ENCODE assay signal across 1 cellular context in the genomic region with DNA sequence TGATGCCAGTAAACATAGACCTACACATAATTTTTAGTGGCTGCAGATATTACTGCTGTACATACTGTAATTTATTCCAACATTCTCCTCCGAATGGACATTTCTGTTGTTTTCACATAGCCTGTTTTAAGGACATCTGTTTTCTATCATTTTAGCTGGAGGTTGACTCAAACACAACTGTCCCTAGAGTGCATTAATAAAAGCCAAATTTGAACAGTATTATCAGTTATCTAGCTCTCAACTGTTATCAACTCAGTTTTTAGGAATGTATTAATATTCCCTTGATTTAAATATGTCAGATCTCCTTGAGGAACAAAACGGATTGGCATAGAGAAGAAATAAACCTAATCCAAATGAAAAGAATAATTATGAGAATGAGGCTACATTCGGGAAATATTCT.
TF ChIP-seq lines count a peak whose summit lies in the region.

No MANE protein-coding gene starts in this region.

TF ChIP-seq in SK-N-SH, 30 proteins besides CTCF, POLR2A, EP300 and RAD21 (continued from another document):
- TF ChIP-seq TAF1 (IDR thresholded peaks at IDR 0.05; ENCODE audit: borderline replicate concordance, low read depth, low read length) (no peak), MXI1 (IDR thresholded peaks at IDR 0.05; ENCODE audit: low read depth, low read length) (peak; percentile 28; the same call in 1 of the 2 replicates), POLR2AphosphoS5 (IDR thresholded peaks at IDR 0.05; ENCODE audit: low read depth, low read length) (no peak), CHD2 (IDR thresholded peaks at IDR 0.05; ENCODE audit: low read length, partially characterized antibody) (peak; percentile 13), FOSL2 (IDR thresholded peaks at IDR 0.05; ENCODE audit: borderline replicate concordance, low read depth) (no peak), TEAD4 (IDR thresholded peaks at IDR 0.05; ENCODE audit: borderline replicate concordance, insufficient read depth) (no peak), YY1 (IDR thresholded peaks at IDR 0.05; ENCODE audit: low read depth) (no peak), RXRA (IDR thresholded peaks at IDR 0.05; ENCODE audit: borderline replicate concordance, low read depth) (no peak), JUND (IDR thresholded peaks at IDR 0.05) (no peak), FOXM1 (IDR thresholded peaks at IDR 0.05; ENCODE audit: low read depth) (no peak), FOXJ3 (CRISPR knock-in tag; IDR thresholded peaks at IDR 0.05) (no peak), SIN3A (IDR thresholded peaks at IDR 0.05; ENCODE audit: borderline replicate concordance, low read depth, low read length) (no peak)
TF ChIP-seq in SK-N-SH: peak in this region for 4.
